ENCODE assay signal across 15 cellular contexts in genomic region chr4:141435446-141436225, GRCh38.
"Had no signal": no experiment of that assay in that cellular context is flagged by ENCODE, and none has a peak within 500 bp of the region (broad histone marks: within the 10 kb centered on the region; RNA-seq: fewer than 3 reads in every experiment).

No MANE protein-coding gene starts in this region.

- H3K27me3 ChIP-seq: body of pancreas, thyroid gland, uterus had no signal

- H3K4me1 ChIP-seq: body of pancreas, lower lobe of right lung, parathyroid adenoma, thyroid gland, uterus had no signal

- H3K36me3 ChIP-seq: lower lobe of right lung, thyroid gland, uterus had no signal

- H3K27ac ChIP-seq: body of pancreas, lower lobe of right lung, parathyroid adenoma, thyroid gland, uterus had no signal

- H3K9me3 ChIP-seq: body of pancreas, lower lobe of right lung, thyroid gland, uterus had no signal

- ATAC-seq: activated CD8-positive, alpha-beta T cell treated with anti-CD3 and anti-CD28 coated beads, Interleukin-2, amount 10 ng/mL, durations not matched to agents 7 days and 5 days; body of pancreas; left cardiac atrium; lower lobe of right lung; stimulated activated effector memory CD8-positive, alpha-beta T cell treated with anti-CD3 and anti-CD28 coated beads, Interleukin-12 subunit alpha, Interleukin-12 subunit beta, amount 100 ng/mL, for 72 hours had no signal

- H3K4me3 ChIP-seq: body of pancreas, lower lobe of right lung, thyroid gland, uterus had no signal

- DNase-seq: activated CD4-positive, alpha-beta T cell treated with anti-CD3 and anti-CD28 coated beads for 4 hours; activated CD8-positive, alpha-beta memory T cell treated with anti-CD3 and anti-CD28 coated beads, Interleukin-2, amount 50 U/mL, for 48 hours; activated CD8-positive, alpha-beta T cell treated with anti-CD3 and anti-CD28 coated beads, Interleukin-2, amount 10 ng/mL, durations not matched to agents 7 days and 5 days; activated naive CD4-positive, alpha-beta T cell treated with Interleukin-2 at 50 U/mL for 16 hours; body of pancreas; cerebellar nuclear complex; left cardiac atrium; lower lobe of right lung; midbrain; retina; small intestine; thyroid gland; uterus had no signal
